ENCODE assay signal across 8 cellular contexts in genomic region chr16:8960788-8961109, GRCh38. TPM values are rescaled to one million over a fixed set of nuclear protein-coding genes. Genes with fewer than 3 reads are reported as not detected.
DNase-seq lines count a peak whose midpoint lies in the region; ATAC-seq and TF ChIP-seq lines count a peak whose summit lies in the region.

No MANE protein-coding gene starts in this region.

- H3K4me1 ChIP-seq in Caco-2 (peaks cover 18% of the 10 kb centered on the region), neuron (ENCODE audit: insufficient read depth, low read length) (peaks cover 48% of the 10 kb centered on the region)

- no TSS peak for BruUV-seq in Caco-2 (replicated peaks; lab: Mats Ljungman, UMichigan)

- H3K27me3 ChIP-seq in Caco-2 (replicated peaks; ENCODE audit: control insufficient read depth, insufficient read depth, low read length) (no peaks in the 10 kb centered on the region), neuron (ENCODE audit: insufficient read depth, low read length) (no peaks in the 10 kb centered on the region)

- peak overlapping the region; percentile 10 for H3K27ac Mint-ChIP-seq in Caco-2 (ENCODE audit: unreplicated experiment)
- peak overlapping the region; percentile 88 to 92 for H3K27ac Mint-ChIP-seq in effector memory CD8-positive, alpha-beta T cell

- POLR2A ChIA-PET in Caco-2 (lab: Charles Lee) = no interaction called here

- no peaks in the 10 kb centered on the region for H3K9me3 ChIP-seq in Caco-2
- H3K9me3 ChIP-seq in neuron (ENCODE audit: low read length) = no peaks in the 10 kb centered on the region

- no peak for ATAC-seq in effector memory CD8-positive, alpha-beta T cell (replicated peaks)
- ATAC-seq in GM18520 (IDR thresholded peaks at IDR 0.05; ENCODE audit: unreplicated experiment) = no peak

- CTCF ChIA-PET in Caco-2 (lab: Charles Lee) = interaction anchor here (0.9 kb wide), 1 partner anchor 48 kb away, joined by 3 read pairs; no protein-coding TSS in a partner anchor

- DNase-seq in Caco-2 = no peak
- DNase-seq in NB4 (ENCODE audit: low read depth) = no peak
- DNase-seq in effector memory CD8-positive, alpha-beta T cell = no peak
- DNase-seq in SIG-M5 treated with dmso at 0.1 percent for 504 hours (lab: John Stamatoyannopoulos, UW; ENCODE audit: unreplicated experiment) = no peak
- no peak for DNase-seq in putamen (ENCODE audit: low spot score)
- DNase-seq in COR-L47 (lab: John Stamatoyannopoulos, UW) = no peak

- H2AFZ ChIP-seq in neuron (ENCODE audit: low read depth, low read length) = no peak overlapping the region

- TF ChIP-seq CTCF in Caco-2 (IDR thresholded peaks at IDR 0.05; ENCODE audit: insufficient read depth in 1 of 2, low read depth in 1 of 2, low read length in 1 of 2, severe bottlenecking in 1 of 2, unreplicated experiment in 1 of 2) = no peak
- no peak for TF ChIP-seq CTCF in NB4 (IDR thresholded peaks at IDR 0.05; ENCODE audit: low read depth, low read length)

- H3K36me3 ChIP-seq in Caco-2 (ENCODE audit: control insufficient read depth, insufficient read depth, low read length) (no peaks in the 10 kb centered on the region), neuron (ENCODE audit: insufficient read depth, low read length) (no peaks in the 10 kb centered on the region)

- H3K27me3 Mint-ChIP-seq in Caco-2 (ENCODE audit: insufficient read depth, unreplicated experiment) = no peaks in the 10 kb centered on the region
- H3K27me3 Mint-ChIP-seq in effector memory CD8-positive, alpha-beta T cell = no peaks in the 10 kb centered on the region

- peaks cover 16% of the 10 kb centered on the region for H3K36me3 Mint-ChIP-seq in Caco-2 (ENCODE audit: insufficient read depth, unreplicated experiment)
- peaks cover 24% of the 10 kb centered on the region for H3K36me3 Mint-ChIP-seq in effector memory CD8-positive, alpha-beta T cell (ENCODE audit: insufficient read depth)

- intact Hi-C loops in Caco-2 (cut with micrococcal nuclease; ENCODE audit: unreplicated experiment) = no loop called here

- H3K4me1 Mint-ChIP-seq in Caco-2 (ENCODE audit: low read depth, unreplicated experiment) = peaks cover 26% of the 10 kb centered on the region
- peaks cover 62 to 64% of the 10 kb centered on the region in 2 donors for H3K4me1 Mint-ChIP-seq in effector memory CD8-positive, alpha-beta T cell (ENCODE audit: low read depth in 2 of 2)

- TF ChIP-seq POLR2A in NB4 (IDR thresholded peaks at IDR 0.05; ENCODE audit: extremely low read depth, insufficient read length) = no peak

- H3K4me3 ChIP-seq in Caco-2 (ENCODE audit: low read depth, low read length) = no peak overlapping the region
- peak overlapping the region; percentile 37 for H3K4me3 ChIP-seq in NB4 (ENCODE audit: low read depth, low read length)
- H3K4me3 ChIP-seq in neuron (ENCODE audit: low read length) = peak overlapping the region; percentile 27

- no peaks in the 10 kb centered on the region for H3K9me3 Mint-ChIP-seq in Caco-2 (ENCODE audit: unreplicated experiment)
- H3K9me3 Mint-ChIP-seq in effector memory CD8-positive, alpha-beta T cell = no peaks in the 10 kb centered on the region

- peak overlapping the region; percentile 92 for H3K4me3 Mint-ChIP-seq in Caco-2 (ENCODE audit: unreplicated experiment)
- H3K4me3 Mint-ChIP-seq in effector memory CD8-positive, alpha-beta T cell = peak overlapping the region; percentile 84 to 94

RNA-seq across cellular contexts. Expression of gene USP7, which starts 3.0 kb away (rescaled TPM):
- total RNA-seq in Caco-2 (2022) = 139 and 148 TPM in 2 replicates
